1 cellular context compared by ENCODE assay signal in the genomic region with DNA sequence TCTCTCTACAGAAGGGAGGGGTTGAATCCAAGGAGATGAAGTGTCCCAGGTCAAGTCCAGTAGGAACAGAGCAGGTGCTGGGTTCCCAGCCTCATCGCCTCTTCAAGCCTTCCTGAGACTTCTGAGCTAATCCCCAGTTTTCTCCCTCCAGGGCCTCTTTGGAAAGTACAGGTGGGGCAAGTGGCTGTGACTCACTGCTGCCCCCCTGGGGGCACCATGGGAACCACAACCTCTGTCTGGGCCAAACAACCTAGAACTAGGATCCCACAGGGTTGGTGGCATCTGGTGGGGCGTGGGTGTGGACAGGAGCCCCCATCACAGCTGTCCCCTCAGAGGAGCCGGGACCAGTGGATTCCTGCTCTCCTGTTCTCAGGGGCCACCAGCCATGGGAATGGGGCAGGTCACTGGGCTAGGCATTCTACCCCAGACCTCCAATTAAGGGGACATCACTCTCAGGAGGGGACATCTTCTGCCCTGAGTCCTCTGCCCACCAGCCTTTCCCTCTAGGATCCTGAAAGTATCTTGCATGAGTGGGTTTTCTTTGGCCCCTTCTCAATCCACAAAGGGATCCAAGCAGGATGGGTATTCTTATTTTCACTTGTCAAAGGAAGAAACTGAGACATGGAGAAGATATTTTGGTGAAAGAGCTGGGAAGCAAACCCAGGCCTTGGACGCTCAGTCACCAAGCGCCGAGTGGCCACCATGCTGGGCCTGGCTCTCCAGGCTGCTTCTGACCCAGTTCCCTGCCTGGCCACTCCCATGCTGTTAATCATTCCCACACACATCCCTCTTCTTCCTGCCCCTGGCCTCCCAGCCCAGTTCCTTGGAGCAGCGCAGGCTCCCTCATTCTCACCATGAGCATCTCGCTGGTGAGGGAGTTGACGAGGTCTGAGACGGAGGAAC.
TF ChIP-seq lines count a peak whose summit lies in the region.

No MANE protein-coding gene starts in this region.

TF ChIP-seq in H1, 55 proteins besides CTCF, POLR2A, EP300 and RAD21:
- peak; percentile 45; the same call in 1 of the 2 replicates for TF ChIP-seq GABPA (IDR thresholded peaks at IDR 0.05; ENCODE audit: borderline replicate concordance, insufficient read depth, low read length)
- TF ChIP-seq JUND (IDR thresholded peaks at IDR 0.05; ENCODE audit: low read length), result 0 out of 2 replicates have a peak, but pooled peaks have one; percentile 47
- TF ChIP-seq YY1 (IDR thresholded peaks at IDR 0.05; ENCODE audit: low read depth, low read length), result peak; percentile 50; the same call in 1 of the 2 replicates
- no peak for TF ChIP-seq JUN (IDR thresholded peaks at IDR 0.05; ENCODE audit: low read depth, low read length)
